Comparison of ENCODE assay signal across 22 cellular contexts in the genomic region with DNA sequence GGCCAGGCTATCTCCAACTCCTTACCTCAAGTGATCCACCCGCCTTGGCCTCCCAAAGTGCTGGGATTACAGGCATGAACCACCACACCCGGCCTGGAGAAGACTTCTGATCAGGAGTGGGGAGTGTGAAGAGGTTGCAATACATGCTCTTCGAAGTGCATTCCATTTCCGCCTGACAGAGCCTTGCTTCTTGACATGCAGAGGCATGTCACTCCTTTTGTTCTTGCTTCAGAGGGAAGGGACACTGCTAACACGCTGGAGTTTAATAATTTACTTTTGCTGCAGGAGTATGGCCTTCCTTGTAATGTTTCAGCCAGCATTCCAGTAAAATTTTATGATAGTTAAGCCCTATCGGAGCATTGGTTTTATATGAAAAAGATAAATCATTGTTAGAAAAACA. TPM values are rescaled to one million over a fixed set of nuclear protein-coding genes. Genes with fewer than 3 reads are reported as not detected.
DNase-seq lines count a peak whose midpoint lies in the region; ATAC-seq, FAIRE-seq and TF ChIP-seq lines count a peak whose summit lies in the region.
"Had no signal": no experiment of that assay in that cellular context is flagged by ENCODE, and none has a peak within 500 bp of the region (broad histone marks: within the 10 kb centered on the region; RNA-seq: fewer than 3 reads in every experiment).

No MANE protein-coding gene starts in this region.

- TF ChIP-seq CTCF in epithelial cell of proximal tubule (conservative IDR thresholded peaks at IDR 0.05; ENCODE audit: low read depth, low read length) (no peak), mucosa of descending colon (IDR thresholded peaks at IDR 0.05) (no peak), D721Med (IDR thresholded peaks at IDR 0.05; ENCODE audit: insufficient read depth, missing control alignments) (no peak), GM13976 (IDR thresholded peaks at IDR 0.05; ENCODE audit: borderline replicate concordance, control extremely low read depth, extremely low read depth, insufficient read depth, missing control alignments) (no peak)

- peaks cover 33% of the 10 kb centered on the region for H3K4me1 ChIP-seq in mucosa of descending colon (ENCODE audit: low read depth)

- no peaks in the 10 kb centered on the region for H3K36me3 Mint-ChIP-seq in activated CD4-positive, alpha-beta memory T cell treated with anti-CD3 and anti-CD28 coated beads for 36 hours

- H3K4me3 ChIP-seq in epithelial cell of proximal tubule (ENCODE audit: low read depth, low read length) (no peak overlapping the region), mucosa of descending colon (no peak overlapping the region)
- H3K4me3 ChIP-seq: Peyer's patch, spleen, tibial artery had no signal

- no peaks in the 10 kb centered on the region for H3K9me3 Mint-ChIP-seq in activated CD4-positive, alpha-beta memory T cell treated with anti-CD3 and anti-CD28 coated beads for 36 hours
- H3K9me3 Mint-ChIP-seq: activated B cell treated with CpG ODN at 0.5 μM for 24 hours; activated T-helper 2 cell treated with anti-CD3 and anti-CD28 coated beads, Interferon-gamma antibody, Interleukin-2, Interleukin-4, amounts not matched to agents 10 μg/mL and 5 μg/mL and 100 μg/mL, durations not matched to agents 14 hours and 24 hours and 36 hours; CD4-positive, CD25-positive, alpha-beta regulatory T cell; stimulated activated memory B cell treated with anti-CD40 and anti-IgM and Interleukin-4, amounts not matched to agents 10 μg/mL and 1 μg/mL and 100 μg/mL, for 72 hours had no signal

- H3K36me3 ChIP-seq in mucosa of descending colon (ENCODE audit: low read depth) = no peaks in the 10 kb centered on the region
- H3K36me3 ChIP-seq: Peyer's patch had no signal

- peak; percentile 86 for ATAC-seq in mucosa of descending colon
- ATAC-seq: stimulated activated memory B cell treated with anti-CD40 and anti-IgM and Interleukin-4, amounts not matched to agents 10 μg/mL and 1 μg/mL and 100 μg/mL, for 72 hours had no signal

- CTCF ChIA-PET in activated CD4-positive, alpha-beta memory T cell treated with anti-CD3 and anti-CD28 coated beads for 36 hours (lab: Charles Lee) = interaction anchor here (1.0 kb wide), 1 partner anchor 15 kb away, joined by 4 read pairs; no protein-coding TSS in a partner anchor

- in situ Hi-C loops in GM13976 (cut with MboI; ENCODE audit: low sequenced_read_pairs, unreplicated experiment) = loop anchor here (10.0 to 25.0 kb wide), 2 partner anchors 247 to 1239 kb away; no protein-coding TSS in a partner anchor

- no peak overlapping the region for H3K27ac Mint-ChIP-seq in activated CD4-positive, alpha-beta memory T cell treated with anti-CD3 and anti-CD28 coated beads for 36 hours
- H3K27ac Mint-ChIP-seq: activated B cell treated with CpG ODN at 0.5 μM for 24 hours; activated T-helper 2 cell treated with anti-CD3 and anti-CD28 coated beads, Interferon-gamma antibody, Interleukin-2, Interleukin-4, amounts not matched to agents 10 μg/mL and 5 μg/mL and 100 μg/mL, durations not matched to agents 14 hours and 24 hours and 36 hours; CD4-positive, CD25-positive, alpha-beta regulatory T cell; progenitor cell of endocrine pancreas; stimulated activated memory B cell treated with anti-CD40 and anti-IgM and Interleukin-4, amounts not matched to agents 10 μg/mL and 1 μg/mL and 100 μg/mL, for 72 hours had no signal

- POLR2A ChIA-PET in activated CD4-positive, alpha-beta memory T cell treated with anti-CD3 and anti-CD28 coated beads for 36 hours (lab: Charles Lee) = no interaction called here

- no peaks in the 10 kb centered on the region for H3K27me3 Mint-ChIP-seq in activated CD4-positive, alpha-beta memory T cell treated with anti-CD3 and anti-CD28 coated beads for 36 hours
- H3K27me3 Mint-ChIP-seq: activated B cell treated with CpG ODN at 0.5 μM for 24 hours; CD4-positive, CD25-positive, alpha-beta regulatory T cell; stimulated activated memory B cell treated with anti-CD40 and anti-IgM and Interleukin-4, amounts not matched to agents 10 μg/mL and 1 μg/mL and 100 μg/mL, for 72 hours had no signal

- DNase-seq in NCI-H510A treated with DMSO at 0.1 percent for 48 hours (lab: John Stamatoyannopoulos, UW) (peak; percentile 8), NCI-H510A (lab: John Stamatoyannopoulos, UW) (no peak), epithelial cell of proximal tubule (ENCODE audit: low read depth) (peak; percentile 52), mucosa of descending colon (peak in 1 of 3 donors; percentile 67), D721Med (ENCODE audit: insufficient read length, low spot score) (no peak), GM13976 (ENCODE audit: low spot score) (no peak), NCI-H526 (lab: John Stamatoyannopoulos, UW) (no peak)
- no peak for DNase-seq in activated CD4-positive, alpha-beta memory T cell treated with anti-CD3 and anti-CD28 coated beads for 36 hours
- DNase-seq: 8988T; activated B cell treated with CpG ODN at 0.5 μM for 24 hours; activated CD8-positive, alpha-beta memory T cell treated with anti-CD3 and anti-CD28 coated beads for 24 hours; amniotic stem cell; CD4-positive, CD25-positive, alpha-beta regulatory T cell; IMR-90; NCI-H2107; NCI-H82; spleen; tibial artery had no signal

- H3K4me1 Mint-ChIP-seq in activated CD4-positive, alpha-beta memory T cell treated with anti-CD3 and anti-CD28 coated beads for 36 hours (ENCODE audit: low read depth) = no peaks in the 10 kb centered on the region
- H3K4me1 Mint-ChIP-seq: activated B cell treated with CpG ODN at 0.5 μM for 24 hours had no signal

- H3K9me3 ChIP-seq in mucosa of descending colon = no peaks in the 10 kb centered on the region
- H3K9me3 ChIP-seq: Peyer's patch, spleen, tibial artery had no signal

- H3K4me3 Mint-ChIP-seq in activated CD4-positive, alpha-beta memory T cell treated with anti-CD3 and anti-CD28 coated beads for 36 hours = no peak overlapping the region
- H3K4me3 Mint-ChIP-seq: activated B cell treated with CpG ODN at 0.5 μM for 24 hours; CD4-positive, CD25-positive, alpha-beta regulatory T cell; stimulated activated memory B cell treated with anti-CD40 and anti-IgM and Interleukin-4, amounts not matched to agents 10 μg/mL and 1 μg/mL and 100 μg/mL, for 72 hours had no signal

- intact Hi-C loops in mucosa of descending colon (cut with DNase I, micrococcal nuclease) = no loop called here
- intact Hi-C loops in activated CD4-positive, alpha-beta memory T cell treated with anti-CD3 and anti-CD28 coated beads for 36 hours (cut with micrococcal nuclease) = no loop called here

- no peak for FAIRE-seq in D721Med (lab: Jason Lieb, UNC)

RNA-seq across cellular contexts. Expression of a gene that starts 21.8 kb away (rescaled TPM):
- total RNA-seq in epithelial cell of proximal tubule (12.9 and 13.0 TPM in 2 replicates), mucosa of descending colon (10 to 100 TPM in 2 of 3 donors, 1 to 10 TPM in 1; 7.8 to 11.1 (median 10.9) TPM)
- 1 to 10 TPM; 6.6 to 7.5 TPM for total RNA-seq in activated CD4-positive, alpha-beta memory T cell treated with anti-CD3 and anti-CD28 coated beads for 36 hours

Comparison
In these comparisons a context has a peak if more than half of its experiments do, and no peak if none do; other contexts are left out.
1. DNase-seq: peak in NCI-H510A treated with DMSO at 0.1 percent for 48 hours (single experiment) and epithelial cell of proximal tubule (single experiment); none in NCI-H510A (single experiment), D721Med (single experiment), activated CD4-positive, alpha-beta memory T cell treated with anti-CD3 and anti-CD28 coated beads for 36 hours (single experiment), GM13976 (single experiment) and NCI-H526 (0 of 2).